27 cellular contexts compared by ENCODE assay signal in the genomic region with DNA sequence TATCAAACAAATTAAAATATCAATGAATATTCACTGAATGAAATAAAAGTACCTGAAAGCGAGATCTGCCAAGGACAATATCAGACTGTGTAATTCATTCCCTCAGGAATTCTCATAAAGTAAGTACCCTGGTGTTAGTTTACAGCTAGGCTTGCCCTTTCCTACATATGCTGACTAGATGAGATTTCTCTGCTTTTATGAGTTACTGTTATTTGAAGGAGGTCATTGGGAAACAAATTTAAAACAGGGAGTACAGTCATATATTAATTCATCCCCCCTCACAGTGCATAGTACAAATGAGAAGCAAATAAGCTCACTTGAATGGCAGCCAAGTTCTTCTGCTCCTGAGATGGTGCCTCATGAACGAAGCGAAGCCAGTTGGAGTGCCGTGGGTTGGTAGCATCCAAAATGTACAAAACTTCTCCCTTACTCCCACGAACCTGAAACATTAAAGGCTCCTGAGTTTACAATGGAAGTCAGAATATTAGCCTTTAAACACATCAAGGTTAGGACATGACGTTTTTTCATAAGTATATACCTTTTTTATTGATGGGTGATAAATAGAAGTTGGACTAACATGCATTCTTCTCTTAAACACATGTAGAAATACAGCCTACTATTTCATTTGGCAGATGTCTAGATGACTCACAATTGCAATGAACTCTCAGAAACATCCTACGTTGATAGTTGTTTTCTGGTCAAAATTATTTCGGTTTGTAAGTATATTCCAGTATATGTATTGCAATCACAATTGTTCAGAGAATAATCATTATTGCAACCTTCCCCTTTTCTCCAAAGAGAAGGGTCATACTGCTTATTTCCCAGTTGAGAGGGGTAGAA.
DNase-seq lines count a peak whose midpoint lies in the region; ATAC-seq and TF ChIP-seq lines count a peak whose summit lies in the region.
"Had no signal": no experiment of that assay in that cellular context is flagged by ENCODE, and none has a peak within 500 bp of the region (broad histone marks: within the 10 kb centered on the region; RNA-seq: fewer than 3 reads in every experiment).

No MANE protein-coding gene starts in this region.

- TF ChIP-seq POLR2A in upper lobe of left lung (IDR thresholded peaks at IDR 0.05), result no peak

- H4K20me1 ChIP-seq in GM23248 (ENCODE audit: insufficient read depth) (no peaks in the 10 kb centered on the region), osteoblast (ENCODE audit: insufficient read depth, low read length) (no peaks in the 10 kb centered on the region)

- H3K27ac ChIP-seq in GM23248 (peak overlapping the region; percentile 50), osteoblast (ENCODE audit: low read depth, low read length) (peak overlapping the region; percentile 13), left ventricle myocardium inferior (replicated peaks) (no peak overlapping the region), upper lobe of left lung (no peak overlapping the region)
- H3K27ac ChIP-seq: cardiac muscle cell, coronary artery, esophagus muscularis mucosa, HL-60, right lobe of liver, SJSA1, testis, uterus had no signal

- H3K4me1 ChIP-seq in GM23248 (ENCODE audit: insufficient read depth), result peaks cover 52% of the 10 kb centered on the region
- H3K4me1 ChIP-seq in osteoblast (ENCODE audit: insufficient read depth, low read length), result peaks cover 36% of the 10 kb centered on the region
- H3K4me1 ChIP-seq in left ventricle myocardium inferior, result peaks cover 6% of the 10 kb centered on the region
- H3K4me1 ChIP-seq in upper lobe of left lung, result peaks cover 0 to 6% (median 1%) of the 10 kb centered on the region in 4 donors
- H3K4me1 ChIP-seq: right lobe of liver, SJSA1, testis, uterus had no signal

- peaks cover 54% of the 10 kb centered on the region for H3F3A ChIP-seq in GM23248 (ENCODE audit: insufficient read depth)

- H3K4me3 ChIP-seq in GM23248 (peak overlapping the region; percentile 62), fibroblast of pulmonary artery (replicated peaks; ENCODE audit: low read depth, low read length) (no peak overlapping the region), osteoblast (ENCODE audit: insufficient read depth, low read length) (peak overlapping the region; percentile 44), left ventricle myocardium inferior (no peak overlapping the region), upper lobe of left lung (no peak overlapping the region)
- H3K4me3 ChIP-seq: cardiac muscle cell, coronary artery, esophagus muscularis mucosa, right lobe of liver, SJSA1, testis, uterus had no signal

- WGBS in GM23248 (ENCODE audit: low coverage in 1 of 2, low lambda C conversion rate in 2 of 2, missing lambda C conversion rate in 2 of 2), 2 experiments, result 8 to 12% methylated on average over 8 of the region's 8 CpGs
- WGBS in upper lobe of left lung, 2 donors, result 82 to 91% methylated on average over 8 of the region's 8 CpGs

- H3K27me3 ChIP-seq in GM23248 (replicated peaks; ENCODE audit: insufficient read depth) (no peaks in the 10 kb centered on the region), osteoblast (ENCODE audit: insufficient read depth, low read length) (no peaks in the 10 kb centered on the region), left ventricle myocardium inferior (ENCODE audit: low read depth) (no peaks in the 10 kb centered on the region), upper lobe of left lung (no peaks in the 10 kb centered on the region)
- H3K27me3 ChIP-seq: cardiac muscle cell, esophagus muscularis mucosa, right lobe of liver, SJSA1, testis, uterus had no signal

- no peak for ATAC-seq in GM18868 (IDR thresholded peaks at IDR 0.05; ENCODE audit: unreplicated experiment)
- ATAC-seq in upper lobe of left lung (ENCODE audit: low FRiP score in 2 of 2), result no peak
- ATAC-seq: right lobe of liver had no signal

- H3K9me3 ChIP-seq in GM23248 (ENCODE audit: low read depth) (no peaks in the 10 kb centered on the region), osteoblast (ENCODE audit: low read depth, low read length) (no peaks in the 10 kb centered on the region), left ventricle myocardium inferior (replicated peaks) (no peaks in the 10 kb centered on the region), upper lobe of left lung (no peaks in the 10 kb centered on the region)
- H3K9me3 ChIP-seq: esophagus muscularis mucosa, right lobe of liver, SJSA1, testis, uterus had no signal

- DNase-seq in GM23248, result peak; percentile 84
- peak; percentile 11 to 67 for DNase-seq in NCI-H446 (lab: John Stamatoyannopoulos, UW)
- DNase-seq in fibroblast of pulmonary artery (ENCODE audit: low read depth), result peak; percentile 36
- no peak for DNase-seq in osteoblast (ENCODE audit: insufficient read length, low spot score, missing footprints)
- DNase-seq in left ventricle myocardium inferior, result no peak
- DNase-seq in KBM-7, result no peak
- DNase-seq in upper lobe of left lung, result no peak
- DNase-seq: activated CD4-positive, alpha-beta T cell treated with anti-CD3 and anti-CD28 coated beads, Interleukin-2, amount 50 U/mL, for 48 hours; activated CD8-positive, alpha-beta memory T cell treated with anti-CD3 and anti-CD28 coated beads, Interleukin-2, amount 50 U/mL, for 4 hours; activated naive CD4-positive, alpha-beta T cell treated with anti-CD3 and anti-CD28 coated beads, Interleukin-2, amount 10 ng/mL, durations not matched to agents 7 days and 5 days; amniotic stem cell; DMS79 treated with DMSO at 0.1 percent for 48 hours; Kasumi-1; kidney glomerular epithelial cell; MV-4-11; NCI-H1436 treated with DMSO at 0.1 percent for 48 hours; NCI-H69; right lobe of liver; stimulated activated naive CD4-positive, alpha-beta T cell; testis; uterus had no signal

- peak overlapping the region; percentile 80 for H3K4me2 ChIP-seq in GM23248 (ENCODE audit: unreplicated experiment)
- peak overlapping the region; percentile 59 for H3K4me2 ChIP-seq in osteoblast (ENCODE audit: insufficient read depth, low read length)

- no peaks in the 10 kb centered on the region for H3K79me2 ChIP-seq in GM23248 (ENCODE audit: insufficient read depth)
- H3K79me2 ChIP-seq in osteoblast (ENCODE audit: insufficient read depth, low read length), result no peaks in the 10 kb centered on the region

- peaks cover 4% of the 10 kb centered on the region; the same call in 1 of the 2 replicates for H3K36me3 ChIP-seq in GM23248 (ENCODE audit: low read depth)
- H3K36me3 ChIP-seq in osteoblast (ENCODE audit: insufficient read depth, low read length), result no peaks in the 10 kb centered on the region
- H3K36me3 ChIP-seq in left ventricle myocardium inferior, result peaks cover 2% of the 10 kb centered on the region
- H3K36me3 ChIP-seq in upper lobe of left lung, result no peaks in the 10 kb centered on the region
- H3K36me3 ChIP-seq: cardiac muscle cell, esophagus muscularis mucosa, right lobe of liver, SJSA1, uterus had no signal

- H3K9ac ChIP-seq in GM23248, result no peak overlapping the region; the same call in 1 of the 2 replicates

- H3K9me2 ChIP-seq in GM23248 (ENCODE audit: insufficient read depth), result no peaks in the 10 kb centered on the region

- peak overlapping the region; percentile 61 for H2AFZ ChIP-seq in GM23248
- H2AFZ ChIP-seq in osteoblast (ENCODE audit: low read length), result no peak overlapping the region

- no peak for TF ChIP-seq EP300 in upper lobe of left lung (IDR thresholded peaks at IDR 0.05)

- TF ChIP-seq CTCF in fibroblast of pulmonary artery (IDR thresholded peaks at IDR 0.05; ENCODE audit: low read length, missing control alignments) (no peak), osteoblast (IDR thresholded peaks at IDR 0.05; ENCODE audit: extremely low read depth, low read depth, low read length) (no peak), left ventricle myocardium inferior (IDR thresholded peaks at IDR 0.05; ENCODE audit: borderline replicate concordance) (no peak), upper lobe of left lung (IDR thresholded peaks at IDR 0.05) (no peak)

- in situ Hi-C loops in GM23248 (cut with MboI) (no loop called here), KBM-7 (cut with MboI; ENCODE audit: low pct_unique_long_range_greater_than_20kb, low sequenced_read_pairs) (no loop called here)

- intact Hi-C loops in left ventricle myocardium inferior (cut with micrococcal nuclease), result no loop called here

Comparison
In these comparisons a context has a peak if more than half of its experiments do, and no peak if none do; other contexts are left out.
1. DNase-seq: peak in GM23248 (single experiment), NCI-H446 (2 of 2) and fibroblast of pulmonary artery (single experiment); none in osteoblast (single experiment), left ventricle myocardium inferior (single experiment), KBM-7 (single experiment) and upper lobe of left lung (0 of 2).
2. H3K27ac ChIP-seq: peak in GM23248 (single experiment) and osteoblast (single experiment); none in left ventricle myocardium inferior (single experiment) and upper lobe of left lung (0 of 4).
3. H3K4me3 ChIP-seq: peak in GM23248 (single experiment) and osteoblast (single experiment); none in fibroblast of pulmonary artery (single experiment), left ventricle myocardium inferior (single experiment) and upper lobe of left lung (0 of 4).